In genomic region chr1:84997667-84998600, GRCh38 we compare ENCODE assay signal across 9 cellular contexts. TPM values are rescaled to one million over a fixed set of nuclear protein-coding genes. Genes with fewer than 3 reads are reported as not detected.
DNase-seq lines count a peak whose midpoint lies in the region; ATAC-seq and TF ChIP-seq lines count a peak whose summit lies in the region.
"Had no signal": no experiment of that assay in that cellular context is flagged by ENCODE, and none has a peak within 500 bp of the region (broad histone marks: within the 10 kb centered on the region; RNA-seq: fewer than 3 reads in every experiment).

No MANE protein-coding gene starts in this region.

- H3K79me2 ChIP-seq in GM23338 (replicated peaks; ENCODE audit: insufficient read depth), result no peaks in the 10 kb centered on the region

- WGBS in esophagus squamous epithelium, 2 donors, result 2% methylated on average over 28 to 35 of the region's 58 CpGs

- 0 out of 2 replicates have a peak, but pooled peaks cover 10% of the 10 kb centered on the region for H3F3A ChIP-seq in GM23338 (replicated peaks; ENCODE audit: low read depth)

- H3K27ac Mint-ChIP-seq in GM23338 (no peak overlapping the region), nephron progenitor cell (no peak overlapping the region)

- no peaks in the 10 kb centered on the region for H3K36me3 Mint-ChIP-seq in GM23338 (ENCODE audit: low read depth)
- peaks cover 1% of the 10 kb centered on the region for H3K36me3 Mint-ChIP-seq in nephron progenitor cell (ENCODE audit: low read depth)

- TF ChIP-seq POLR2A in esophagus squamous epithelium (IDR thresholded peaks at IDR 0.05), result no peak

- H3K27me3 ChIP-seq in BJ (ENCODE audit: control insufficient read depth, insufficient read depth, low read length), result peaks cover 29% of the 10 kb centered on the region
- peaks cover 82% of the 10 kb centered on the region for H3K27me3 ChIP-seq in GM23338 (ENCODE audit: insufficient read depth)
- H3K27me3 ChIP-seq in esophagus squamous epithelium, result peaks cover 0 to 68% (median 4%) of the 10 kb centered on the region in 4 donors

- TF ChIP-seq CTCF in BJ (IDR thresholded peaks at IDR 0.05; ENCODE audit: insufficient read depth, low read depth, low read length) (no peak), GM23338 (conservative IDR thresholded peaks at IDR 0.05; ENCODE audit: low read depth in 2 of 2) (no peak), VCaP (conservative IDR thresholded peaks at IDR 0.05) (no peak), esophagus squamous epithelium (IDR thresholded peaks at IDR 0.05) (no peak), nephron progenitor cell (IDR thresholded peaks at IDR 0.05) (no peak)

- H3K9me3 ChIP-seq in esophagus squamous epithelium, result no peaks in the 10 kb centered on the region

- H3K36me3 ChIP-seq in BJ (ENCODE audit: control insufficient read depth, insufficient read depth, low read length), result no peaks in the 10 kb centered on the region
- no peaks in the 10 kb centered on the region for H3K36me3 ChIP-seq in GM23338 (ENCODE audit: insufficient read depth)
- no peaks in the 10 kb centered on the region for H3K36me3 ChIP-seq in esophagus squamous epithelium

- peak overlapping the region; percentile 99 for H3K4me2 ChIP-seq in GM23338

- H3K4me3 Mint-ChIP-seq in GM23338 (peak overlapping the region; percentile 78), nephron progenitor cell (peak overlapping the region; percentile 80)

- H3K9me3 Mint-ChIP-seq in GM23338 (no peaks in the 10 kb centered on the region; the same call in 2 of the 3 replicates), nephron progenitor cell (peaks cover 22% of the 10 kb centered on the region)

- CTCF ChIA-PET in BJ (lab: Yijun Ruan, JAX), result interaction anchor here (1.0 kb wide), 1 partner anchor 53 kb away, joined by 3 read pairs; no protein-coding TSS in a partner anchor

- no peak overlapping the region for H3K27ac ChIP-seq in GM23338 (ENCODE audit: low read depth)
- H3K27ac ChIP-seq in VCaP, result peak overlapping the region; percentile 58; the same call in 1 of the 2 replicates
- H3K27ac ChIP-seq in esophagus squamous epithelium, result no peak overlapping the region

- DNase-seq in BJ (ENCODE audit: low read depth), result no peak
- peak; percentile 61 for DNase-seq in GM23338 (ENCODE audit: low spot score)
- DNase-seq in esophagus squamous epithelium (lab: John Stamatoyannopoulos, UW), result no peak
- peak; percentile 52 for DNase-seq in nephron progenitor cell
- no peak for DNase-seq in NCI-H226

- ATAC-seq in GM23338 (peak; percentile 58), GM19395 (IDR thresholded peaks at IDR 0.05; ENCODE audit: unreplicated experiment) (no peak), GM21825 (IDR thresholded peaks at IDR 0.05; ENCODE audit: unreplicated experiment) (no peak)

- peak overlapping the region; percentile 45 for H3K4me3 ChIP-seq in BJ (ENCODE audit: low read depth, low read length)
- H3K4me3 ChIP-seq in GM23338, result peak overlapping the region; percentile 70
- peak overlapping the region; percentile 47 to 78 (median 50) for H3K4me3 ChIP-seq in esophagus squamous epithelium

- H3K9me2 ChIP-seq in GM23338 (ENCODE audit: insufficient read depth), result no peaks in the 10 kb centered on the region

- intact Hi-C loops in esophagus squamous epithelium (cut with DNase I), result no loop called here

- H2AFZ ChIP-seq in GM23338, result peak overlapping the region; percentile 99

- H3K4me1 ChIP-seq in GM23338 (ENCODE audit: insufficient read depth) (peaks cover 11% of the 10 kb centered on the region), esophagus squamous epithelium (peaks cover 15 to 29% (median 16%) of the 10 kb centered on the region in 3 donors)

- POLR2A ChIA-PET in BJ (lab: Charles Lee), result no interaction called here

- H3K27me3 Mint-ChIP-seq in GM23338 (ENCODE audit: insufficient read depth, low read depth, poor library complexity) (peaks cover 43% of the 10 kb centered on the region), nephron progenitor cell (ENCODE audit: low read depth, poor library complexity) (peaks cover 96% of the 10 kb centered on the region)

- peaks cover 10% of the 10 kb centered on the region; the same call in 2 of the 3 replicates for H3K4me1 Mint-ChIP-seq in GM23338
- peaks cover 11% of the 10 kb centered on the region for H3K4me1 Mint-ChIP-seq in nephron progenitor cell

- H4K20me1 ChIP-seq in GM23338 (replicated peaks; ENCODE audit: insufficient read depth), result peaks cover 3% of the 10 kb centered on the region; the same call in 1 of the 2 replicates

TF ChIP-seq in GM23338, 12 proteins besides CTCF, POLR2A, EP300 and RAD21 (continues in another document):
- TF ChIP-seq CREB1 (CRISPR knock-in tag; IDR thresholded peaks at IDR 0.05; ENCODE audit: low read depth), result no peak
- no peak for TF ChIP-seq ZNF331 (CRISPR knock-in tag; IDR thresholded peaks at IDR 0.05; ENCODE audit: low read depth)
- peak; percentile 85 for TF ChIP-seq EZH2 (IDR thresholded peaks at IDR 0.05; ENCODE audit: low read depth, unreplicated experiment)
- no peak for TF ChIP-seq REST (IDR thresholded peaks at IDR 0.05; ENCODE audit: unreplicated experiment)

RNA-seq across cellular contexts. Expression of gene MCOLN2, which starts 1.0 kb away (rescaled TPM):
- polyA plus RNA-seq in BJ (2011; rRNA removed) (0.29 and 1.1 TPM in 2 replicates), GM23338 (2016; fragmentation: Nextera tagmentation; extraction: Ambion mirVana) (2.2 and 2.7 TPM in 2 replicates)
- polyA minus RNA-seq in BJ (2011; rRNA and poly(A)+ RNA removed), result 0.26 and 0.85 TPM in 2 replicates
- total RNA-seq in GM23338 (2014; rRNA removed; shearing (Covaris generic)), result 10.0 and 10.9 TPM in 2 replicates
- 1 to 10 TPM in 2 of 4 donors, under 1 TPM in 2; 0.38 to 4.4 (median 2.4) TPM for total RNA-seq in esophagus squamous epithelium
- total RNA-seq: lung microvascular endothelial cell had no signal

RNA-seq across cellular contexts. Expression of gene MCOLN3, which starts 50.4 kb away (rescaled TPM):
- polyA plus RNA-seq in BJ (2011; rRNA removed) (0.20 and 0.27 TPM in 2 replicates), GM23338 (2016; fragmentation: Nextera tagmentation; extraction: Ambion mirVana) (3.0 and 3.5 TPM in 2 replicates)
- polyA minus RNA-seq in BJ (2011; rRNA and poly(A)+ RNA removed), result 0.05 TPM in 1 of 2 replicates, not detected in the other
- total RNA-seq in GM23338 (2014; rRNA removed; shearing (Covaris generic)), result 4.4 and 7.2 TPM in 2 replicates
- 1 to 10 TPM in 1 of 4 donors, under 1 TPM in 2, not detected in 1; 0.32 to 2.3 (median 0.61) TPM for total RNA-seq in esophagus squamous epithelium
- total RNA-seq: lung microvascular endothelial cell had no signal

Comparison
In these comparisons a context has a peak if more than half of its experiments do, and no peak if none do; other contexts are left out.
1. DNase-seq: peak in GM23338 (single experiment) and nephron progenitor cell (single experiment); none in BJ (single experiment), esophagus squamous epithelium (single experiment) and NCI-H226 (single experiment).
2. Peak in every context shown above with its lines, with median percentiles within 50 percentile points of each other: H3K4me3 ChIP-seq.